ENCODE assay signal across 8 cellular contexts in genomic region chr17:37643118-37643766, GRCh38. TPM values are rescaled to one million over a fixed set of nuclear protein-coding genes. Genes with fewer than 3 reads are reported as not detected.
DNase-seq lines count a peak whose midpoint lies in the region; ATAC-seq and TF ChIP-seq lines count a peak whose summit lies in the region.

DDX52 (minus strand) TSS chr17:37643446; CDS start chr17:37643420, 26 bp downstream.

- H3K27ac ChIP-seq in GM23248 (peak within 1 kb of the TSS; percentile 89), MM.1S (ENCODE audit: low read length) (peak within 1 kb of the TSS; percentile 24; the same call in 1 of the 2 replicates)

- no peaks in the 10 kb centered on the region for H3K9me3 ChIP-seq in GM23248 (ENCODE audit: low read depth)
- H3K9me3 ChIP-seq in MM.1S (replicated peaks; ENCODE audit: insufficient read depth, low read length) = no peaks in the 10 kb centered on the region

- H3K79me2 ChIP-seq in GM23248 (ENCODE audit: insufficient read depth) (peaks cover 49% of the 10 kb centered on the region), MM.1S (ENCODE audit: low read length) (peaks cover 49% of the 10 kb centered on the region)

- H3F3A ChIP-seq in GM23248 (ENCODE audit: insufficient read depth) (peaks cover 20% of the 10 kb centered on the region; the same call in 1 of the 2 replicates), MM.1S (ENCODE audit: insufficient read depth, low read length) (0 out of 2 replicates have a peak, but pooled peaks cover under 1% of the 10 kb centered on the region)

- H4K20me1 ChIP-seq in GM23248 (ENCODE audit: insufficient read depth) (no peaks in the 10 kb centered on the region), MM.1S (ENCODE audit: insufficient read depth, low read length) (no peaks in the 10 kb centered on the region)

- H3K4me3 Mint-ChIP-seq in natural killer cell treated with Interleukin-12 subunit alpha and Interleukin-12 subunit beta and Interleukin-15 and Interleukin-18, amount 100 ng/mL, for 72 hours = peak within 1 kb of the TSS; percentile 98

- H3K4me2 ChIP-seq in GM23248 (ENCODE audit: unreplicated experiment) (peak within 1 kb of the TSS; percentile 99), MM.1S (ENCODE audit: low read depth, low read length) (peak within 1 kb of the TSS; percentile 67)

- H3K9me2 ChIP-seq in GM23248 (ENCODE audit: insufficient read depth) = no peaks in the 10 kb centered on the region
- H3K9me2 ChIP-seq in MM.1S (replicated peaks; ENCODE audit: insufficient read depth, low read length) = no peaks in the 10 kb centered on the region

- TF ChIP-seq CTCF in MM.1S (IDR thresholded peaks at IDR 0.05; ENCODE audit: low read length) (no peak), fibroblast of the aortic adventitia (IDR thresholded peaks at IDR 0.05; ENCODE audit: insufficient read depth, low read length) (no peak)

- H3K4me1 ChIP-seq in GM23248 (ENCODE audit: insufficient read depth) (peaks cover 22% of the 10 kb centered on the region), MM.1S (ENCODE audit: low read length) (peaks cover 6% of the 10 kb centered on the region; the same call in 1 of the 2 replicates)

- H3K4me1 Mint-ChIP-seq in natural killer cell treated with Interleukin-12 subunit alpha and Interleukin-12 subunit beta and Interleukin-15 and Interleukin-18, amount 100 ng/mL, for 72 hours (ENCODE audit: low read depth in 2 of 2) = peaks cover 21 to 34% of the 10 kb centered on the region in 2 donors

- H3K27me3 ChIP-seq in GM23248 (replicated peaks; ENCODE audit: insufficient read depth) = no peaks in the 10 kb centered on the region
- H3K27me3 ChIP-seq in MM.1S (replicated peaks; ENCODE audit: insufficient read depth, low read length) = 0 out of 2 replicates have a peak, but pooled peaks cover 4% of the 10 kb centered on the region

- peaks cover 20% of the 10 kb centered on the region for H3K36me3 Mint-ChIP-seq in natural killer cell treated with Interleukin-12 subunit alpha and Interleukin-12 subunit beta and Interleukin-15 and Interleukin-18, amount 100 ng/mL, for 72 hours

- peaks cover 19 to 34% of the 10 kb centered on the region in 2 donors for H3K27me3 Mint-ChIP-seq in natural killer cell treated with Interleukin-12 subunit alpha and Interleukin-12 subunit beta and Interleukin-15 and Interleukin-18, amount 100 ng/mL, for 72 hours

- peaks cover 17% of the 10 kb centered on the region for H3K36me3 ChIP-seq in GM23248 (ENCODE audit: low read depth)
- peaks cover 6% of the 10 kb centered on the region for H3K36me3 ChIP-seq in MM.1S (replicated peaks; ENCODE audit: insufficient read depth, low read length)

- DNase-seq in DMS153 (lab: John Stamatoyannopoulos, UW) = peak; percentile 75
- peak; percentile 98 for DNase-seq in GM23248
- peak; percentile 96 for DNase-seq in MM.1S
- DNase-seq in SHP77 (lab: John Stamatoyannopoulos, UW) = peak; percentile 76 to 87
- peak; percentile 82 for DNase-seq in activated T-helper 9 cell treated with anti-CD3 and anti-CD28 coated beads, Interleukin-2, amount 50 U/mL, for 16 hours (ENCODE audit: low read depth)
- DNase-seq in fibroblast of the aortic adventitia (ENCODE audit: low read depth) = peak; percentile 88
- DNase-seq in natural killer cell treated with Interleukin-12 subunit alpha and Interleukin-12 subunit beta and Interleukin-15 and Interleukin-18, amount 100 ng/mL, for 72 hours (ENCODE audit: low spot score) = peak; percentile 92
- DNase-seq in stimulated activated naive CD4-positive, alpha-beta T cell (lab: John Stamatoyannopoulos, UW) = peak; percentile 67 to 85 (median 80)

- H3K4me3 ChIP-seq in GM23248 (peak within 1 kb of the TSS; percentile 99), MM.1S (ENCODE audit: low read length) (peak within 1 kb of the TSS; percentile 83), fibroblast of the aortic adventitia (ENCODE audit: low read depth, low read length) (peak within 1 kb of the TSS; percentile 94)

- H3K9me3 Mint-ChIP-seq in natural killer cell treated with Interleukin-12 subunit alpha and Interleukin-12 subunit beta and Interleukin-15 and Interleukin-18, amount 100 ng/mL, for 72 hours = no peaks in the 10 kb centered on the region

- peak within 1 kb of the TSS; percentile 94 for H3K9ac ChIP-seq in GM23248
- peak within 1 kb of the TSS; percentile 79 for H3K9ac ChIP-seq in MM.1S (ENCODE audit: low read length)

- peak within 1 kb of the TSS; percentile 92 to 95 for H3K27ac Mint-ChIP-seq in natural killer cell treated with Interleukin-12 subunit alpha and Interleukin-12 subunit beta and Interleukin-15 and Interleukin-18, amount 100 ng/mL, for 72 hours

- 1 to 3% methylated on average over 43 of the region's 43 CpGs for WGBS in GM23248 (ENCODE audit: low coverage in 1 of 2, low lambda C conversion rate in 2 of 2, missing lambda C conversion rate in 2 of 2), 2 experiments

- peak; percentile 99 for ATAC-seq in natural killer cell treated with Interleukin-12 subunit alpha and Interleukin-12 subunit beta and Interleukin-15 and Interleukin-18, amount 100 ng/mL, for 72 hours

- in situ Hi-C loops in GM23248 (cut with MboI) = no loop called here

- H2AFZ ChIP-seq in GM23248 = peak within 1 kb of the TSS; percentile 95
- H2AFZ ChIP-seq in MM.1S (ENCODE audit: low read length) = peak within 1 kb of the TSS; percentile 73

RNA-seq across cellular contexts. Expression of gene DDX52, which starts in this region (rescaled TPM):
- 26.7 and 34.7 TPM in 2 replicates for total RNA-seq in GM23248 (2014; rRNA removed; shearing (Covaris generic))
- 23.5 and 26.1 TPM in 2 replicates for polyA plus RNA-seq in GM23248 (2016; fragmentation: Nextera tagmentation; extraction: Ambion mirVana)
- total RNA-seq in fibroblast of the aortic adventitia (ENCODE audit: low replicate concordance) = 16.0 and 29.9 TPM in 2 replicates
- 10 to 100 TPM; 35.0 to 52.9 TPM for total RNA-seq in natural killer cell treated with Interleukin-12 subunit alpha and Interleukin-12 subunit beta and Interleukin-15 and Interleukin-18, amount 100 ng/mL, for 72 hours

Comparison
In these comparisons a context has a peak if more than half of its experiments do, and no peak if none do; other contexts are left out.
1. Peak in every context shown above with its lines: DNase-seq, ATAC-seq, H3K4me3 ChIP-seq and H3K27ac ChIP-seq.